In genomic region chr3:94928921-94929320, GRCh38 we compare ENCODE assay signal across 14 cellular contexts.
A peak's percentile ranks its signal among the peaks of the same experiment; 100 is the strongest.
DNase-seq lines count a peak whose midpoint lies in the region; TF ChIP-seq lines count a peak whose summit lies in the region.
"Had no signal": no experiment of that assay in that cellular context is flagged by ENCODE, and none has a peak within 500 bp of the region (broad histone marks: within the 10 kb centered on the region; RNA-seq: fewer than 3 reads in every experiment).

No MANE protein-coding gene starts in this region.

- H3K4me3 ChIP-seq in HL-60 (replicated peaks; ENCODE audit: insufficient read depth, low read length): no peak overlapping the region

- no peak for TF ChIP-seq CTCF in HL-60 (IDR thresholded peaks at IDR 0.05; ENCODE audit: insufficient read depth, low read length)
- TF ChIP-seq CTCF in GM10266 (IDR thresholded peaks at IDR 0.05; ENCODE audit: control insufficient read depth, insufficient read depth, low read depth, missing control alignments): no peak

- H3K27me3 ChIP-seq in HL-60 (ENCODE audit: insufficient read depth, poor library complexity, severe bottlenecking): no peaks in the 10 kb centered on the region

- DNase-seq in A172 (ENCODE audit: low spot score): peak; percentile 86
- peak; percentile 55 to 85 for DNase-seq in HL-60 (ENCODE audit: low read depth in 1 of 2, low spot score in 1 of 2)
- DNase-seq in RKO (ENCODE audit: low spot score): peak; percentile 86
- peak; percentile 90 for DNase-seq in epithelial cell of prostate (ENCODE audit: low read depth, low spot score)
- no peak for DNase-seq in stimulated activated CD4-positive, alpha-beta T cell treated with anti-CD3 and anti-CD28 coated beads, Interleukin-15, amount 100 ng/mL, for 24 hours
- no peak for DNase-seq in GM10266 (ENCODE audit: extremely low spot score)
- no peak for DNase-seq in D341Med (ENCODE audit: low spot score)
- DNase-seq in DMS153 (lab: John Stamatoyannopoulos, UW): no peak
- DNase-seq: activated gamma-delta T cell treated with Interleukin-2 at 50 U/mL for 16 hours; CD4-positive, alpha-beta memory T cell; left colon; NCI-H2081 treated with DMSO at 0.1 percent for 48 hours; retina; T-helper 9 cell had no signal

- H3K27ac ChIP-seq in HL-60 (replicated peaks) (peak overlapping the region; percentile 48), epithelial cell of prostate (peak overlapping the region; percentile 75)

Comparison
In these comparisons a context has a peak if more than half of its experiments do, and no peak if none do; other contexts are left out.
1. DNase-seq: peak in A172 (single experiment), HL-60 (2 of 2), RKO (single experiment) and epithelial cell of prostate (single experiment); none in stimulated activated CD4-positive, alpha-beta T cell treated with anti-CD3 and anti-CD28 coated beads, Interleukin-15, amount 100 ng/mL, for 24 hours (single experiment), GM10266 (single experiment), D341Med (single experiment) and DMS153 (single experiment).